In the genomic region with DNA sequence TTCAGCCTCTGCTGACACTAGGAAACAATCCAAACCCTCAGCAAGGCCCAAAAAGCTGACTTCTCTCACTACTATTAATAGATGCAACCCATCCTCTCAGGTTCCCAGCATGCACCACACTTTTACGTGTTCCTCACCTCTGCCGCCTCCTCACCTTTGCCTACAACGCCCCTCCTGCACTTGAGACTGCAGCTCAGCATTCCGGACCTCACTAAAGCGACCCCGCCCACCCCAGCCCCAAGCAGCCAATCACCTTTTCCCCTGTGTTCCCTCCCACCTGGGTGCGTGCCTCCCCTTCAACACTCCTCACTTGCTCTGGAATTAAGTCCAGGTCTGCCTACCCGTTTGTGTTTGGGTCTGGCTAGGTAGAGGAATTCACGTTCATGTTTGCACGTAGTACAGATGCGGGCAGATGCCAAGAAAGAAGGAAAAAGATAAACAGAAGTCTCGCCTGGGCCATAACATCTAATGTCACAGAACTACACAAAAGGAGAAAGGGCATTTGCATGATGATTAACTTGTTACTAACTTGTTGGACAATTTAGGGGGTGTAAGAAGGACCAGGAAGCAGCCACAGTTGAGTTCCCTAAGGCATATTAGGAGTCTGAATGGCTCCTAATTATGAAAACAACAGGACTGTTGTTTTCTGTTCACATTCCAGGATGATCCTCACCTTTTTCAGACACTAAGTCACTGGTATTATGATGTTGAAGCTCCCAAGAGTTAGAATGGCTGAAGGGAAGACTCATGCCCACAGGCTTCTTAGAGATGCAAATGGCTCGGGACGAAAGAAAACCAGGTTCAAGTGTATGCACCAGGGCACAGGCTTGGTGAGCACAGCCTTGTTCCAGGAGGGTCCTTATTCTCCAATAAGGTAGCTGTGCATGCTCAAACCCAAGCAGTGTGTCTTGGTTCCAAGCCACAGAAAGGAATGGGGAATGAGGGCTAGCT, we compare ENCODE assay signal across 1 cellular context.
TF ChIP-seq lines count a peak whose summit lies in the region.

No MANE protein-coding gene starts in this region.

TF ChIP-seq in HCT116, 20 proteins besides CTCF, POLR2A, EP300 and RAD21 (continued from another document):
- TF ChIP-seq ZBTB33 (IDR thresholded peaks at IDR 0.05; ENCODE audit: extremely low read depth, insufficient replicate concordance, low read length) = no peak
- no peak for TF ChIP-seq CBX3 (IDR thresholded peaks at IDR 0.05; ENCODE audit: low read depth)
- TF ChIP-seq SP1 (IDR thresholded peaks at IDR 0.05; ENCODE audit: low read depth) = no peak
- TF ChIP-seq, protein P1, sequence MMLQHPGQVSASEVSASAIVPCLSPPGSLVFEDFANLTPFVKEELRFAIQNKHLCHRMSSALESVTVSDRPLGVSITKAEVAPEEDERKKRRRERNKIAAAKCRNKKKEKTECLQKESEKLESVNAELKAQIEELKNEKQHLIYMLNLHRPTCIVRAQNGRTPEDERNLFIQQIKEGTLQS (IDR thresholded peaks at IDR 0.05) = no peak
- TF ChIP-seq EZH2phosphoT487 (IDR thresholded peaks at IDR 0.05; ENCODE audit: borderline replicate concordance) = no peak
- no peak for TF ChIP-seq SIN3A (IDR thresholded peaks at IDR 0.05; ENCODE audit: low read depth)
